In genomic region chr5:40367260-40367659, GRCh38 we compare ENCODE assay signal across 14 cellular contexts.
A peak's percentile ranks its signal among the peaks of the same experiment; 100 is the strongest.
DNase-seq lines count a peak whose midpoint lies in the region; ATAC-seq and TF ChIP-seq lines count a peak whose summit lies in the region.
"Had no signal": no experiment of that assay in that cellular context is flagged by ENCODE, and none has a peak within 500 bp of the region (broad histone marks: within the 10 kb centered on the region; RNA-seq: fewer than 3 reads in every experiment).

No MANE protein-coding gene starts in this region.

- intact Hi-C loops in CD14-positive monocyte (cut with micrococcal nuclease) (no loop called here), Caco-2 (cut with micrococcal nuclease; ENCODE audit: unreplicated experiment) (loop anchor here (10.0 kb wide), 1 partner anchor 318 kb away; no protein-coding TSS in a partner anchor)
- intact Hi-C loops in activated T-helper 1 cell treated with anti-CD3 and anti-CD28 coated beads, Interleukin-12 subunit alpha, Interleukin-12 subunit beta, Interleukin-2, Interleukin-4 antibody, amounts not matched to agents 30 ng/mL and 10 ng/mL and 1 ng/mL, durations not matched to agents 14 hours and 24 hours and 36 hours (cut with micrococcal nuclease): no loop called here

- no peaks in the 10 kb centered on the region for H3K9me3 ChIP-seq in Caco-2
- H3K9me3 ChIP-seq: suprapubic skin had no signal

- no peak overlapping the region for H3K4me3 Mint-ChIP-seq in CD14-positive monocyte
- no peak overlapping the region for H3K4me3 Mint-ChIP-seq in Caco-2 (ENCODE audit: unreplicated experiment)
- no peak overlapping the region for H3K4me3 Mint-ChIP-seq in activated T-helper 1 cell treated with anti-CD3 and anti-CD28 coated beads, Interleukin-12 subunit alpha, Interleukin-12 subunit beta, Interleukin-2, Interleukin-4 antibody, amounts not matched to agents 30 ng/mL and 10 ng/mL and 1 ng/mL, durations not matched to agents 14 hours and 24 hours and 36 hours

- no TSS peak for BruUV-seq in Caco-2 (replicated peaks; lab: Mats Ljungman, UMichigan)

- H3K27me3 ChIP-seq in Caco-2 (replicated peaks; ENCODE audit: control insufficient read depth, insufficient read depth, low read length): no peaks in the 10 kb centered on the region
- H3K27me3 ChIP-seq: spleen, suprapubic skin had no signal

- no peaks in the 10 kb centered on the region for H3K4me1 ChIP-seq in Caco-2
- H3K4me1 ChIP-seq: suprapubic skin had no signal

- H3K9me3 Mint-ChIP-seq in CD14-positive monocyte: peaks cover 0 to 11% (median 5%) of the 10 kb centered on the region in 7 donors
- H3K9me3 Mint-ChIP-seq in Caco-2 (ENCODE audit: unreplicated experiment): no peaks in the 10 kb centered on the region
- peaks cover 46% of the 10 kb centered on the region for H3K9me3 Mint-ChIP-seq in activated T-helper 1 cell treated with anti-CD3 and anti-CD28 coated beads, Interleukin-12 subunit alpha, Interleukin-12 subunit beta, Interleukin-2, Interleukin-4 antibody, amounts not matched to agents 30 ng/mL and 10 ng/mL and 1 ng/mL, durations not matched to agents 14 hours and 24 hours and 36 hours

- peak overlapping the region in 5 of 7 donors; percentile 10 to 65 (median 26) for H3K27ac Mint-ChIP-seq in CD14-positive monocyte
- H3K27ac Mint-ChIP-seq in Caco-2 (ENCODE audit: unreplicated experiment): no peak overlapping the region
- H3K27ac Mint-ChIP-seq in activated T-helper 1 cell treated with anti-CD3 and anti-CD28 coated beads, Interleukin-12 subunit alpha, Interleukin-12 subunit beta, Interleukin-2, Interleukin-4 antibody, amounts not matched to agents 30 ng/mL and 10 ng/mL and 1 ng/mL, durations not matched to agents 14 hours and 24 hours and 36 hours: no peak overlapping the region

- no peak overlapping the region for H3K27ac ChIP-seq in VCaP
- H3K27ac ChIP-seq: PC-9, spleen, suprapubic skin had no signal

- H3K27me3 Mint-ChIP-seq in CD14-positive monocyte (ENCODE audit: low read depth in 3 of 3): no peaks in the 10 kb centered on the region
- no peaks in the 10 kb centered on the region for H3K27me3 Mint-ChIP-seq in Caco-2 (ENCODE audit: insufficient read depth, unreplicated experiment)
- peaks cover 6% of the 10 kb centered on the region for H3K27me3 Mint-ChIP-seq in activated T-helper 1 cell treated with anti-CD3 and anti-CD28 coated beads, Interleukin-12 subunit alpha, Interleukin-12 subunit beta, Interleukin-2, Interleukin-4 antibody, amounts not matched to agents 30 ng/mL and 10 ng/mL and 1 ng/mL, durations not matched to agents 14 hours and 24 hours and 36 hours (ENCODE audit: insufficient read depth)

- no peak overlapping the region for H3K4me3 ChIP-seq in Caco-2 (ENCODE audit: low read depth, low read length)
- H3K4me3 ChIP-seq: PC-9, spleen, suprapubic skin had no signal

- CTCF ChIA-PET in Caco-2 (lab: Charles Lee): no interaction called here

- H3K4me1 Mint-ChIP-seq in CD14-positive monocyte (peaks cover 32% of the 10 kb centered on the region), Caco-2 (ENCODE audit: low read depth, unreplicated experiment) (no peaks in the 10 kb centered on the region)
- peaks cover 13% of the 10 kb centered on the region for H3K4me1 Mint-ChIP-seq in activated T-helper 1 cell treated with anti-CD3 and anti-CD28 coated beads, Interleukin-12 subunit alpha, Interleukin-12 subunit beta, Interleukin-2, Interleukin-4 antibody, amounts not matched to agents 30 ng/mL and 10 ng/mL and 1 ng/mL, durations not matched to agents 14 hours and 24 hours and 36 hours (ENCODE audit: low read depth)

- ATAC-seq in GM21528 (IDR thresholded peaks at IDR 0.05; ENCODE audit: low FRiP score, unreplicated experiment): no peak

- H3K36me3 Mint-ChIP-seq in CD14-positive monocyte (peaks cover 0 to 2% of the 10 kb centered on the region in 2 donors), Caco-2 (ENCODE audit: insufficient read depth, unreplicated experiment) (no peaks in the 10 kb centered on the region)
- H3K36me3 Mint-ChIP-seq in activated T-helper 1 cell treated with anti-CD3 and anti-CD28 coated beads, Interleukin-12 subunit alpha, Interleukin-12 subunit beta, Interleukin-2, Interleukin-4 antibody, amounts not matched to agents 30 ng/mL and 10 ng/mL and 1 ng/mL, durations not matched to agents 14 hours and 24 hours and 36 hours (ENCODE audit: low read depth): peaks cover 18% of the 10 kb centered on the region

- POLR2A ChIA-PET in Caco-2 (lab: Charles Lee): no interaction called here

- peak; percentile 15 for TF ChIP-seq CTCF in CD14-positive monocyte (IDR thresholded peaks at IDR 0.05)
- TF ChIP-seq CTCF in GM12874 (IDR thresholded peaks at IDR 0.05; ENCODE audit: insufficient read depth, low read depth, low read length): 0 out of 2 replicates have a peak, but pooled peaks have one; percentile 5
- peak; percentile 33 for TF ChIP-seq CTCF in VCaP (conservative IDR thresholded peaks at IDR 0.05)
- TF ChIP-seq CTCF in Caco-2 (IDR thresholded peaks at IDR 0.05; ENCODE audit: insufficient read depth in 1 of 2, low read depth in 1 of 2, low read length in 1 of 2, severe bottlenecking in 1 of 2, unreplicated experiment in 1 of 2): peak in 1 of 2 experiments; percentile 4

- no peaks in the 10 kb centered on the region for H3K36me3 ChIP-seq in Caco-2 (ENCODE audit: control insufficient read depth, insufficient read depth, low read length)
- H3K36me3 ChIP-seq: spleen, suprapubic skin had no signal

- DNase-seq in CD14-positive monocyte (ENCODE audit: low spot score) (no peak), left kidney (ENCODE audit: low read depth, low spot score) (peak; percentile 15), NCI-H128 (lab: John Stamatoyannopoulos, UW; ENCODE audit: unreplicated experiment) (no peak), Caco-2 (no peak)
- DNase-seq in activated T-helper 1 cell treated with anti-CD3 and anti-CD28 coated beads, Interleukin-12 subunit alpha, Interleukin-12 subunit beta, Interleukin-2, Interleukin-4 antibody, amounts not matched to agents 30 ng/mL and 10 ng/mL and 1 ng/mL, durations not matched to agents 14 hours and 24 hours and 36 hours (ENCODE audit: low spot score): no peak
- DNase-seq: activated effector memory CD4-positive, alpha-beta T cell treated with Interleukin-2 at 50 U/mL for 16 hours; mammary epithelial cell; occipital lobe; PC-9; spleen had no signal

Comparison
In these comparisons a context has a peak if more than half of its experiments do, and no peak if none do; other contexts are left out.
1. H3K27ac Mint-ChIP-seq: peak in CD14-positive monocyte (5 of 7); none in Caco-2 (single experiment) and activated T-helper 1 cell treated with anti-CD3 and anti-CD28 coated beads, Interleukin-12 subunit alpha, Interleukin-12 subunit beta, Interleukin-2, Interleukin-4 antibody, amounts not matched to agents 30 ng/mL and 10 ng/mL and 1 ng/mL, durations not matched to agents 14 hours and 24 hours and 36 hours (single experiment).